ENCODE assay signal across 1 cellular context in genomic region chr1:22025368-22026154, GRCh38.
A peak's percentile ranks its signal among the peaks of the same experiment; 100 is the strongest.
TF ChIP-seq lines count a peak whose summit lies in the region.

No MANE protein-coding gene starts in this region.

TF ChIP-seq in WTC11, 78 proteins besides CTCF, POLR2A, EP300 and RAD21 (continued from another document and continues in another):
- TF ChIP-seq AR (CRISPR knock-in tag; IDR thresholded peaks at IDR 0.05), result no peak
- TF ChIP-seq TEAD1 (CRISPR knock-in tag; IDR thresholded peaks at IDR 0.05), result peak; percentile 79
- TF ChIP-seq FOXJ3 (CRISPR knock-in tag; IDR thresholded peaks at IDR 0.05; ENCODE audit: borderline replicate concordance), result no peak
- TF ChIP-seq ZBTB21 (CRISPR knock-in tag; IDR thresholded peaks at IDR 0.05; ENCODE audit: borderline replicate concordance), result no peak
- TF ChIP-seq, protein P1, sequence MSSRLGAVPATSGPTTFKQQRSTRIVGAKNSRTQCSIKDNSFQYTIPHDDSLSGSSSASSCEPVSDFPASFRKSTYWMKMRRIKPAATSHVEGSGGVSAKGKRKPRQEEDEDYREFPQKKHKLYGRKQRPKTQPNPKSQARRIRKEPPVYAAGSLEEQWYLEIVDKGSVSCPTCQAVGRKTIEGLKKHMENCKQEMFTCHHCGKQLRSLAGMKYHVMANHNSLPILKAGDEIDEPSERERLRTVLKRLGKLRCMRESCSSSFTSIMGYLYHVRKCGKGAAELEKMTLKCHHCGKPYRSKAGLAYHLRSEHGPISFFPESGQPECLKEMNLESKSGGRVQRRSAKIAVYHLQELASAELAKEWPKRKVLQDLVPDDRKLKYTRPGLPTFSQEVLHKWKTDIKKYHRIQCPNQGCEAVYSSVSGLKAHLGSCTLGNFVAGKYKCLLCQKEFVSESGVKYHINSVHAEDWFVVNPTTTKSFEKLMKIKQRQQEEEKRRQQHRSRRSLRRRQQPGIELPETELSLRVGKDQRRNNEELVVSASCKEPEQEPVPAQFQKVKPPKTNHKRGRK (CRISPR knock-in tag; IDR thresholded peaks at IDR 0.05; ENCODE audit: borderline replicate concordance), result no peak
- no peak for TF ChIP-seq ATF1 (CRISPR knock-in tag; IDR thresholded peaks at IDR 0.05)
- TF ChIP-seq PRRX2 (CRISPR knock-in tag; IDR thresholded peaks at IDR 0.05), result no peak
- no peak for TF ChIP-seq MXD4 (CRISPR knock-in tag; IDR thresholded peaks at IDR 0.05; ENCODE audit: borderline replicate concordance)
- TF ChIP-seq ZNF263 (CRISPR knock-in tag; IDR thresholded peaks at IDR 0.05; ENCODE audit: low read depth), result no peak
- no peak for TF ChIP-seq GTF2I (CRISPR knock-in tag; conservative IDR thresholded peaks at IDR 0.05)
- 0 out of 2 replicates have a peak, but pooled peaks have one; percentile 40 for TF ChIP-seq JUN (CRISPR knock-in tag; IDR thresholded peaks at IDR 0.05)
- TF ChIP-seq GRHL2 (CRISPR knock-in tag; IDR thresholded peaks at IDR 0.05; ENCODE audit: insufficient replicate concordance, severe bottlenecking), result no peak
- TF ChIP-seq, protein P2, sequence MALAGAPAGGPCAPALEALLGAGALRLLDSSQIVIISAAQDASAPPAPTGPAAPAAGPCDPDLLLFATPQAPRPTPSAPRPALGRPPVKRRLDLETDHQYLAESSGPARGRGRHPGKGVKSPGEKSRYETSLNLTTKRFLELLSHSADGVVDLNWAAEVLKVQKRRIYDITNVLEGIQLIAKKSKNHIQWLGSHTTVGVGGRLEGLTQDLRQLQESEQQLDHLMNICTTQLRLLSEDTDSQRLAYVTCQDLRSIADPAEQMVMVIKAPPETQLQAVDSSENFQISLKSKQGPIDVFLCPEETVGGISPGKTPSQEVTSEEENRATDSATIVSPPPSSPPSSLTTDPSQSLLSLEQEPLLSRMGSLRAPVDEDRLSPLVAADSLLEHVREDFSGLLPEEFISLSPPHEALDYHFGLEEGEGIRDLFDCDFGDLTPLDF (CRISPR knock-in tag; IDR thresholded peaks at IDR 0.05), result no peak
- TF ChIP-seq HMGXB4 (CRISPR knock-in tag; IDR thresholded peaks at IDR 0.05), result peak; percentile 74; the same call in 1 of the 2 replicates
- TF ChIP-seq E2F4 (CRISPR knock-in tag; IDR thresholded peaks at IDR 0.05; ENCODE audit: borderline replicate concordance, low read depth), result no peak
- peak; percentile 79 for TF ChIP-seq GABPB1 (CRISPR knock-in tag; IDR thresholded peaks at IDR 0.05)
- TF ChIP-seq MYBL2 (CRISPR knock-in tag; IDR thresholded peaks at IDR 0.05), result peak; percentile 81; the same call in 1 of the 2 replicates
- TF ChIP-seq, protein P3, sequence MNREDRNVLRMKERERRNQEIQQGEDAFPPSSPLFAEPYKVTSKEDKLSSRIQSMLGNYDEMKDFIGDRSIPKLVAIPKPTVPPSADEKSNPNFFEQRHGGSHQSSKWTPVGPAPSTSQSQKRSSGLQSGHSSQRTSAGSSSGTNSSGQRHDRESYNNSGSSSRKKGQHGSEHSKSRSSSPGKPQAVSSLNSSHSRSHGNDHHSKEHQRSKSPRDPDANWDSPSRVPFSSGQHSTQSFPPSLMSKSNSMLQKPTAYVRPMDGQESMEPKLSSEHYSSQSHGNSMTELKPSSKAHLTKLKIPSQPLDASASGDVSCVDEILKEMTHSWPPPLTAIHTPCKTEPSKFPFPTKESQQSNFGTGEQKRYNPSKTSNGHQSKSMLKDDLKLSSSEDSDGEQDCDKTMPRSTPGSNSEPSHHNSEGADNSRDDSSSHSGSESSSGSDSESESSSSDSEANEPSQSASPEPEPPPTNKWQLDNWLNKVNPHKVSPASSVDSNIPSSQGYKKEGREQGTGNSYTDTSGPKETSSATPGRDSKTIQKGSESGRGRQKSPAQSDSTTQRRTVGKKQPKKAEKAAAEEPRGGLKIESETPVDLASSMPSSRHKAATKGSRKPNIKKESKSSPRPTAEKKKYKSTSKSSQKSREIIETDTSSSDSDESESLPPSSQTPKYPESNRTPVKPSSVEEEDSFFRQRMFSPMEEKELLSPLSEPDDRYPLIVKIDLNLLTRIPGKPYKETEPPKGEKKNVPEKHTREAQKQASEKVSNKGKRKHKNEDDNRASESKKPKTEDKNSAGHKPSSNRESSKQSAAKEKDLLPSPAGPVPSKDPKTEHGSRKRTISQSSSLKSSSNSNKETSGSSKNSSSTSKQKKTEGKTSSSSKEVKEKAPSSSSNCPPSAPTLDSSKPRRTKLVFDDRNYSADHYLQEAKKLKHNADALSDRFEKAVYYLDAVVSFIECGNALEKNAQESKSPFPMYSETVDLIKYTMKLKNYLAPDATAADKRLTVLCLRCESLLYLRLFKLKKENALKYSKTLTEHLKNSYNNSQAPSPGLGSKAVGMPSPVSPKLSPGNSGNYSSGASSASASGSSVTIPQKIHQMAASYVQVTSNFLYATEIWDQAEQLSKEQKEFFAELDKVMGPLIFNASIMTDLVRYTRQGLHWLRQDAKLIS (CRISPR knock-in tag; IDR thresholded peaks at IDR 0.05; ENCODE audit: borderline replicate concordance), result no peak
- no peak for TF ChIP-seq NFYB (CRISPR knock-in tag; conservative IDR thresholded peaks at IDR 0.05; ENCODE audit: low read depth)
- TF ChIP-seq, protein P4, sequence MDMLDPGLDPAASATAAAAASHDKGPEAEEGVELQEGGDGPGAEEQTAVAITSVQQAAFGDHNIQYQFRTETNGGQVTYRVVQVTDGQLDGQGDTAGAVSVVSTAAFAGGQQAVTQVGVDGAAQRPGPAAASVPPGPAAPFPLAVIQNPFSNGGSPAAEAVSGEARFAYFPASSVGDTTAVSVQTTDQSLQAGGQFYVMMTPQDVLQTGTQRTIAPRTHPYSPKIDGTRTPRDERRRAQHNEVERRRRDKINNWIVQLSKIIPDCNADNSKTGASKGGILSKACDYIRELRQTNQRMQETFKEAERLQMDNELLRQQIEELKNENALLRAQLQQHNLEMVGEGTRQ (CRISPR knock-in tag; IDR thresholded peaks at IDR 0.05), result no peak
- peak; percentile 81 for TF ChIP-seq SP1 (CRISPR knock-in tag; conservative IDR thresholded peaks at IDR 0.05)
- TF ChIP-seq, protein P5, sequence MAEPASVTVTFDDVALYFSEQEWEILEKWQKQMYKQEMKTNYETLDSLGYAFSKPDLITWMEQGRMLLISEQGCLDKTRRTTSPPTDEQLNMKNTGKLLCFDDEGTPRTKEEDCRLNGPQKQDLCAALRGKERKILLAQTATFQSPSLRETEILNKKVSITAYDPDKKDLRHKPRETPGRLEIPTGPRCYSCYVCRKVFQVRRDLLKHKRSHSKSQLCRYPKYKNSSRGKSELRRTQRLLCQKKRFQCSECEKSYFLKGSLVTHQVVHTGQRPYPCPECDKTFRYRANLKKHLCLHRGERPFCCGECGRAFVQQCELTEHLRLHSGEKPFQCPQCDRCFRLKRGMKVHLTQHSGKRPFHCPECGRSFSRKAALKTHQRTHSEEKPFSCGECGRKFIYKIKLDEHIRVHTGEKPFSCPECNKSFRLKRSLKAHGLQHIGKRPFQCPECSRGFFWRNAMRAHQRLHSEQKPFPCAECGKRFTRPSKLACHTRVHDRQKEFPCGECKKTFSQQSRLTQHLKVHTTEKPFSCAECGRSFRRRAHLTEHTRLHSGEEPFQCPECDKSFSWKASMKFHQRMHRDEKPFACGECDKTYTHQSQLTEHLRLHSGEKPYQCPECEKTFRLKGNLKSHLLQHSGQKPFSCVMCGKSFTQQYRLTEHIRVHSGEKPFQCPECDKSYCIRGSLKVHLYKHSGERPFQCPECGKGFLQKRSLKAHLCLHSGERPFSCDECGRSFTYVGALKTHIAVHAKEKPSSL (CRISPR knock-in tag; conservative IDR thresholded peaks at IDR 0.05), result no peak
- TF ChIP-seq ZNF532 (CRISPR knock-in tag; IDR thresholded peaks at IDR 0.05; ENCODE audit: borderline replicate concordance), result no peak
- no peak for TF ChIP-seq ESRRA (CRISPR knock-in tag; IDR thresholded peaks at IDR 0.05; ENCODE audit: borderline replicate concordance)
- no peak for TF ChIP-seq ZNF281 (CRISPR knock-in tag; IDR thresholded peaks at IDR 0.05)
- TF ChIP-seq PREB (CRISPR knock-in tag; IDR thresholded peaks at IDR 0.05; ENCODE audit: borderline replicate concordance), result no peak
